ENCODE assay signal across 11 cellular contexts in genomic region chrX:115582871-115583729, GRCh38. TPM values are rescaled to one million over a fixed set of nuclear protein-coding genes. Genes with fewer than 3 reads are reported as not detected.
A peak's percentile ranks its signal among the peaks of the same experiment; 100 is the strongest.
DNase-seq lines count a peak whose midpoint lies in the region; ATAC-seq and TF ChIP-seq lines count a peak whose summit lies in the region.
"Had no signal": no experiment of that assay in that cellular context is flagged by ENCODE, and none has a peak within 500 bp of the region (broad histone marks: within the 10 kb centered on the region; RNA-seq: fewer than 3 reads in every experiment).

No MANE protein-coding gene starts in this region.

- no peaks in the 10 kb centered on the region for H3K27me3 Mint-ChIP-seq in activated CD4-positive, alpha-beta T cell treated with anti-CD3 and anti-CD28 coated beads, Interleukin-2, amount 10 ng/mL, durations not matched to agents 24 days and 14 days
- H3K27me3 Mint-ChIP-seq: effector memory CD8-positive, alpha-beta T cell; naive B cell had no signal

- ATAC-seq in lung (ENCODE audit: insufficient read depth, low FRiP score) = no peak
- ATAC-seq in upper lobe of right lung = peak; percentile 81
- ATAC-seq in GM19463 (IDR thresholded peaks at IDR 0.05; ENCODE audit: unreplicated experiment) = no peak
- ATAC-seq in GM18861 (IDR thresholded peaks at IDR 0.05; ENCODE audit: unreplicated experiment) = no peak
- ATAC-seq: effector memory CD8-positive, alpha-beta T cell; Panc1 had no signal

- TF ChIP-seq CTCF in lung (IDR thresholded peaks at IDR 0.05; ENCODE audit: control extremely low read depth, extremely low read depth) (no peak), upper lobe of right lung (IDR thresholded peaks at IDR 0.05) (no peak)

- H3K4me3 Mint-ChIP-seq in activated CD4-positive, alpha-beta T cell treated with anti-CD3 and anti-CD28 coated beads, Interleukin-2, amount 10 ng/mL, durations not matched to agents 24 days and 14 days = no peak overlapping the region
- H3K4me3 Mint-ChIP-seq: effector memory CD8-positive, alpha-beta T cell; naive B cell had no signal

- H3K36me3 ChIP-seq in lung (ENCODE audit: control insufficient read depth in 2 of 2, insufficient read depth in 2 of 2, low read length in 2 of 2) (no peaks in the 10 kb centered on the region), upper lobe of right lung (no peaks in the 10 kb centered on the region)

- DNase-seq in activated CD4-positive, alpha-beta T cell treated with anti-CD3 and anti-CD28 coated beads, Interleukin-2, amount 10 ng/mL, durations not matched to agents 24 days and 14 days = no peak
- no peak for DNase-seq in activated CD4-positive, alpha-beta T cell treated with anti-CD3 and anti-CD28 coated beads for 48 hours
- peak; percentile 51 for DNase-seq in ecto neural progenitor cell (ENCODE audit: low spot score)
- no peak for DNase-seq in lung (ENCODE audit: low spot score)
- peak; percentile 64 for DNase-seq in upper lobe of right lung
- DNase-seq in mesenteric fat pad (ENCODE audit: low spot score) = no peak
- DNase-seq: effector memory CD8-positive, alpha-beta T cell; naive B cell had no signal

- intact Hi-C loops in activated CD4-positive, alpha-beta T cell treated with anti-CD3 and anti-CD28 coated beads, Interleukin-2, amount 10 ng/mL, durations not matched to agents 24 days and 14 days (cut with micrococcal nuclease) = no loop called here
- intact Hi-C loops in upper lobe of right lung (cut with DNase I) = no loop called here

- peak overlapping the region; percentile 2 to 11 for H3K27ac ChIP-seq in lung (ENCODE audit: low read depth in 1 of 2, low read length in 1 of 2)
- H3K27ac ChIP-seq in upper lobe of right lung = peak overlapping the region; percentile 17

- H3K4me1 ChIP-seq in lung (ENCODE audit: control insufficient read depth in 2 of 2, insufficient read depth in 2 of 2, low read length in 2 of 2) (peaks cover 0 to 3% of the 10 kb centered on the region in 2 donors), upper lobe of right lung (peaks cover 8% of the 10 kb centered on the region)

- no peaks in the 10 kb centered on the region for H3K27me3 ChIP-seq in lung (ENCODE audit: control insufficient read depth, insufficient read depth)
- no peaks in the 10 kb centered on the region for H3K27me3 ChIP-seq in upper lobe of right lung

- no peaks in the 10 kb centered on the region for H3K36me3 Mint-ChIP-seq in activated CD4-positive, alpha-beta T cell treated with anti-CD3 and anti-CD28 coated beads, Interleukin-2, amount 10 ng/mL, durations not matched to agents 24 days and 14 days (ENCODE audit: low read depth)
- H3K36me3 Mint-ChIP-seq: naive B cell had no signal

- H3K9me3 Mint-ChIP-seq in activated CD4-positive, alpha-beta T cell treated with anti-CD3 and anti-CD28 coated beads, Interleukin-2, amount 10 ng/mL, durations not matched to agents 24 days and 14 days = no peaks in the 10 kb centered on the region
- H3K9me3 Mint-ChIP-seq: effector memory CD8-positive, alpha-beta T cell had no signal

- H3K4me1 Mint-ChIP-seq in activated CD4-positive, alpha-beta T cell treated with anti-CD3 and anti-CD28 coated beads, Interleukin-2, amount 10 ng/mL, durations not matched to agents 24 days and 14 days = peaks cover 2% of the 10 kb centered on the region
- H3K4me1 Mint-ChIP-seq: naive B cell had no signal

- no peak overlapping the region for H3K4me3 ChIP-seq in lung
- no peak overlapping the region for H3K4me3 ChIP-seq in upper lobe of right lung

- no peaks in the 10 kb centered on the region for H3K9me3 ChIP-seq in lung (ENCODE audit: control insufficient read depth in 2 of 2, insufficient read depth in 1 of 2, low read length in 1 of 2)
- no peaks in the 10 kb centered on the region for H3K9me3 ChIP-seq in upper lobe of right lung

- 28 to 63% methylated on average over 8 of the region's 8 CpGs for WGBS in lung, 2 donors

- H3K27ac Mint-ChIP-seq in activated CD4-positive, alpha-beta T cell treated with anti-CD3 and anti-CD28 coated beads, Interleukin-2, amount 10 ng/mL, durations not matched to agents 24 days and 14 days = peak overlapping the region; percentile 79
- H3K27ac Mint-ChIP-seq: effector memory CD8-positive, alpha-beta T cell had no signal

RNA-seq across cellular contexts. Expression of gene PLS3, which starts 22.1 kb away (rescaled TPM):
- 5.1 and 6.5 TPM in 2 replicates for total RNA-seq in activated CD4-positive, alpha-beta T cell treated with anti-CD3 and anti-CD28 coated beads, Interleukin-2, amount 10 ng/mL, durations not matched to agents 24 days and 14 days
- total RNA-seq in lung = 100 to 1,000 TPM; 138 to 221 TPM
- polyA plus RNA-seq in lung = 10 to 100 TPM; 63.1 to 94.1 TPM
- 212 TPM for total RNA-seq in upper lobe of right lung
- 69.7 TPM for total RNA-seq in mesenteric fat pad

Comparison
In these comparisons a context has a peak if more than half of its experiments do, and no peak if none do; other contexts are left out.
1. DNase-seq: peak in ecto neural progenitor cell (single experiment) and upper lobe of right lung (single experiment); none in activated CD4-positive, alpha-beta T cell treated with anti-CD3 and anti-CD28 coated beads, Interleukin-2, amount 10 ng/mL, durations not matched to agents 24 days and 14 days (single experiment), activated CD4-positive, alpha-beta T cell treated with anti-CD3 and anti-CD28 coated beads for 48 hours (single experiment), lung (single experiment) and mesenteric fat pad (single experiment).